2 cellular contexts compared by ENCODE assay signal in the genomic region with DNA sequence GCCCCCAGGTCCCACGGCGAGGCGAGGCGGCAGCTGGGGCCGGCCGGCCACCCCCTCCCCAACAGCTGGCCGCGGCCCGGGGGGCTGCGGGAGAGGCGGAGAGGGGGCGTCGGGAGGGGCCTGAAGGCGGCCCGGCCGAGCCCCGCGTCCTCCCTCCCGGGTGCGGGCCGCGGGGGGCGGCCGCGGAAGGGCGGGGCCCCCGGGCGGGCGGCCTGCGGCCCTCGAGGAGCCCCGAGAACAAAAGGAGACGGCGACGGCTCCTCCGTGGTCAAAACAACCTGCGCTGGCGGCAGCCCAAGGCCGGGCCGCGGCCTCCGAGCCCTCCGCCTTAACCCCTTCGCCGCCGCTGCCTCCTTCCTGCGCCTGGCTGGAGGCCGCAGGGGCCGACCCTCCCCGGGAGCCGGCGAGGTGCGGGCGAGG.
TF ChIP-seq lines count a peak whose summit lies in the region.

No MANE protein-coding gene starts in this region.

TF ChIP-seq in HCT116, 20 proteins besides CTCF, POLR2A, EP300 and RAD21:
- TF ChIP-seq, protein P1, sequence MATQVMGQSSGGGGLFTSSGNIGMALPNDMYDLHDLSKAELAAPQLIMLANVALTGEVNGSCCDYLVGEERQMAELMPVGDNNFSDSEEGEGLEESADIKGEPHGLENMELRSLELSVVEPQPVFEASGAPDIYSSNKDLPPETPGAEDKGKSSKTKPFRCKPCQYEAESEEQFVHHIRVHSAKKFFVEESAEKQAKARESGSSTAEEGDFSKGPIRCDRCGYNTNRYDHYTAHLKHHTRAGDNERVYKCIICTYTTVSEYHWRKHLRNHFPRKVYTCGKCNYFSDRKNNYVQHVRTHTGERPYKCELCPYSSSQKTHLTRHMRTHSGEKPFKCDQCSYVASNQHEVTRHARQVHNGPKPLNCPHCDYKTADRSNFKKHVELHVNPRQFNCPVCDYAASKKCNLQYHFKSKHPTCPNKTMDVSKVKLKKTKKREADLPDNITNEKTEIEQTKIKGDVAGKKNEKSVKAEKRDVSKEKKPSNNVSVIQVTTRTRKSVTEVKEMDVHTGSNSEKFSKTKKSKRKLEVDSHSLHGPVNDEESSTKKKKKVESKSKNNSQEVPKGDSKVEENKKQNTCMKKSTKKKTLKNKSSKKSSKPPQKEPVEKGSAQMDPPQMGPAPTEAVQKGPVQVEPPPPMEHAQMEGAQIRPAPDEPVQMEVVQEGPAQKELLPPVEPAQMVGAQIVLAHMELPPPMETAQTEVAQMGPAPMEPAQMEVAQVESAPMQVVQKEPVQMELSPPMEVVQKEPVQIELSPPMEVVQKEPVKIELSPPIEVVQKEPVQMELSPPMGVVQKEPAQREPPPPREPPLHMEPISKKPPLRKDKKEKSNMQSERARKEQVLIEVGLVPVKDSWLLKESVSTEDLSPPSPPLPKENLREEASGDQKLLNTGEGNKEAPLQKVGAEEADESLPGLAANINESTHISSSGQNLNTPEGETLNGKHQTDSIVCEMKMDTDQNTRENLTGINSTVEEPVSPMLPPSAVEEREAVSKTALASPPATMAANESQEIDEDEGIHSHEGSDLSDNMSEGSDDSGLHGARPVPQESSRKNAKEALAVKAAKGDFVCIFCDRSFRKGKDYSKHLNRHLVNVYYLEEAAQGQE (IDR thresholded peaks at IDR 0.05; ENCODE audit: low read depth) = no peak
- TF ChIP-seq TCF7L2 (IDR thresholded peaks at IDR 0.05; ENCODE audit: borderline replicate concordance, extremely low read depth, insufficient read depth, insufficient read length) = no peak
- TF ChIP-seq ZFX (IDR thresholded peaks at IDR 0.05) = peak; percentile 71
TF ChIP-seq in HCT116: peak in this region for 1.

TF ChIP-seq in K562, 482 proteins besides CTCF, POLR2A, EP300 and RAD21:
- TF ChIP-seq, protein P2, sequence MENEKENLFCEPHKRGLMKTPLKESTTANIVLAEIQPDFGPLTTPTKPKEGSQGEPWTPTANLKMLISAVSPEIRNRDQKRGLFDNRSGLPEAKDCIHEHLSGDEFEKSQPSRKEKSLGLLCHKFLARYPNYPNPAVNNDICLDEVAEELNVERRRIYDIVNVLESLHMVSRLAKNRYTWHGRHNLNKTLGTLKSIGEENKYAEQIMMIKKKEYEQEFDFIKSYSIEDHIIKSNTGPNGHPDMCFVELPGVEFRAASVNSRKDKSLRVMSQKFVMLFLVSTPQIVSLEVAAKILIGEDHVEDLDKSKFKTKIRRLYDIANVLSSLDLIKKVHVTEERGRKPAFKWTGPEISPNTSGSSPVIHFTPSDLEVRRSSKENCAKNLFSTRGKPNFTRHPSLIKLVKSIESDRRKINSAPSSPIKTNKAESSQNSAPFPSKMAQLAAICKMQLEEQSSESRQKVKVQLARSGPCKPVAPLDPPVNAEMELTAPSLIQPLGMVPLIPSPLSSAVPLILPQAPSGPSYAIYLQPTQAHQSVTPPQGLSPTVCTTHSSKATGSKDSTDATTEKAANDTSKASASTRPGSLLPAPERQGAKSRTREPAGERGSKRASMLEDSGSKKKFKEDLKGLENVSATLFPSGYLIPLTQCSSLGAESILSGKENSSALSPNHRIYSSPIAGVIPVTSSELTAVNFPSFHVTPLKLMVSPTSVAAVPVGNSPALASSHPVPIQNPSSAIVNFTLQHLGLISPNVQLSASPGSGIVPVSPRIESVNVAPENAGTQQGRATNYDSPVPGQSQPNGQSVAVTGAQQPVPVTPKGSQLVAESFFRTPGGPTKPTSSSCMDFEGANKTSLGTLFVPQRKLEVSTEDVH (IDR thresholded peaks at IDR 0.05; ENCODE audit: low read depth, partially characterized antibody) = no peak
- TF ChIP-seq ZNF12 (CRISPR knock-in tag; IDR thresholded peaks at IDR 0.05) (no peak), RBM25 (IDR thresholded peaks at IDR 0.05; ENCODE audit: low read depth, low read length, severe bottlenecking) (peak; percentile 29), SREBF2 (CRISPR knock-in tag; IDR thresholded peaks at IDR 0.05) (no peak), MTA1 (IDR thresholded peaks at IDR 0.05; ENCODE audit: borderline replicate concordance) (no peak), CHCHD3 (CRISPR knock-in tag; IDR thresholded peaks at IDR 0.05) (no peak), RBBP5 (IDR thresholded peaks at IDR 0.05; ENCODE audit: borderline replicate concordance, insufficient read depth, low read length, poor library complexity, severe bottlenecking) (peak; percentile 1), TAF15 (IDR thresholded peaks at IDR 0.05; ENCODE audit: low read depth, low read length) (no peak), TBP (optimal IDR thresholded peaks at IDR 0.05; ENCODE audit: low read depth, low read length) (no peak), ZNF232 (CRISPR knock-in tag; IDR thresholded peaks at IDR 0.05) (no peak), MTF1 (CRISPR knock-in tag; IDR thresholded peaks at IDR 0.05; ENCODE audit: borderline replicate concordance) (no peak), FOSL1 (tag; conservative IDR thresholded peaks at IDR 0.05) (no peak), NR1H2 (CRISPR knock-in tag; IDR thresholded peaks at IDR 0.05) (no peak), ZNF24 (IDR thresholded peaks at IDR 0.05) (no peak), EP400 (IDR thresholded peaks at IDR 0.05) (no peak), TCF7L2 (IDR thresholded peaks at IDR 0.05; ENCODE audit: low read depth, low read length) (no peak), SPI1 (IDR thresholded peaks at IDR 0.05; ENCODE audit: borderline replicate concordance, low read depth, low read length) (no peak), ESRRB (CRISPR knock-in tag; IDR thresholded peaks at IDR 0.05; ENCODE audit: borderline replicate concordance) (no peak), KDM2B (CRISPR knock-in tag; IDR thresholded peaks at IDR 0.05) (no peak), ZBTB1 (CRISPR knock-in tag; IDR thresholded peaks at IDR 0.05; ENCODE audit: borderline replicate concordance, low read depth) (no peak)
- TF ChIP-seq, protein P3, sequence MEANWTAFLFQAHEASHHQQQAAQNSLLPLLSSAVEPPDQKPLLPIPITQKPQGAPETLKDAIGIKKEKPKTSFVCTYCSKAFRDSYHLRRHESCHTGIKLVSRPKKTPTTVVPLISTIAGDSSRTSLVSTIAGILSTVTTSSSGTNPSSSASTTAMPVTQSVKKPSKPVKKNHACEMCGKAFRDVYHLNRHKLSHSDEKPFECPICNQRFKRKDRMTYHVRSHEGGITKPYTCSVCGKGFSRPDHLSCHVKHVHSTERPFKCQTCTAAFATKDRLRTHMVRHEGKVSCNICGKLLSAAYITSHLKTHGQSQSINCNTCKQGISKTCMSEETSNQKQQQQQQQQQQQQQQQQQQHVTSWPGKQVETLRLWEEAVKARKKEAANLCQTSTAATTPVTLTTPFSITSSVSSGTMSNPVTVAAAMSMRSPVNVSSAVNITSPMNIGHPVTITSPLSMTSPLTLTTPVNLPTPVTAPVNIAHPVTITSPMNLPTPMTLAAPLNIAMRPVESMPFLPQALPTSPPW (CRISPR knock-in tag; IDR thresholded peaks at IDR 0.05) = 0 out of 2 replicates have a peak, but pooled peaks have one; percentile 10
- TF ChIP-seq, protein P4, sequence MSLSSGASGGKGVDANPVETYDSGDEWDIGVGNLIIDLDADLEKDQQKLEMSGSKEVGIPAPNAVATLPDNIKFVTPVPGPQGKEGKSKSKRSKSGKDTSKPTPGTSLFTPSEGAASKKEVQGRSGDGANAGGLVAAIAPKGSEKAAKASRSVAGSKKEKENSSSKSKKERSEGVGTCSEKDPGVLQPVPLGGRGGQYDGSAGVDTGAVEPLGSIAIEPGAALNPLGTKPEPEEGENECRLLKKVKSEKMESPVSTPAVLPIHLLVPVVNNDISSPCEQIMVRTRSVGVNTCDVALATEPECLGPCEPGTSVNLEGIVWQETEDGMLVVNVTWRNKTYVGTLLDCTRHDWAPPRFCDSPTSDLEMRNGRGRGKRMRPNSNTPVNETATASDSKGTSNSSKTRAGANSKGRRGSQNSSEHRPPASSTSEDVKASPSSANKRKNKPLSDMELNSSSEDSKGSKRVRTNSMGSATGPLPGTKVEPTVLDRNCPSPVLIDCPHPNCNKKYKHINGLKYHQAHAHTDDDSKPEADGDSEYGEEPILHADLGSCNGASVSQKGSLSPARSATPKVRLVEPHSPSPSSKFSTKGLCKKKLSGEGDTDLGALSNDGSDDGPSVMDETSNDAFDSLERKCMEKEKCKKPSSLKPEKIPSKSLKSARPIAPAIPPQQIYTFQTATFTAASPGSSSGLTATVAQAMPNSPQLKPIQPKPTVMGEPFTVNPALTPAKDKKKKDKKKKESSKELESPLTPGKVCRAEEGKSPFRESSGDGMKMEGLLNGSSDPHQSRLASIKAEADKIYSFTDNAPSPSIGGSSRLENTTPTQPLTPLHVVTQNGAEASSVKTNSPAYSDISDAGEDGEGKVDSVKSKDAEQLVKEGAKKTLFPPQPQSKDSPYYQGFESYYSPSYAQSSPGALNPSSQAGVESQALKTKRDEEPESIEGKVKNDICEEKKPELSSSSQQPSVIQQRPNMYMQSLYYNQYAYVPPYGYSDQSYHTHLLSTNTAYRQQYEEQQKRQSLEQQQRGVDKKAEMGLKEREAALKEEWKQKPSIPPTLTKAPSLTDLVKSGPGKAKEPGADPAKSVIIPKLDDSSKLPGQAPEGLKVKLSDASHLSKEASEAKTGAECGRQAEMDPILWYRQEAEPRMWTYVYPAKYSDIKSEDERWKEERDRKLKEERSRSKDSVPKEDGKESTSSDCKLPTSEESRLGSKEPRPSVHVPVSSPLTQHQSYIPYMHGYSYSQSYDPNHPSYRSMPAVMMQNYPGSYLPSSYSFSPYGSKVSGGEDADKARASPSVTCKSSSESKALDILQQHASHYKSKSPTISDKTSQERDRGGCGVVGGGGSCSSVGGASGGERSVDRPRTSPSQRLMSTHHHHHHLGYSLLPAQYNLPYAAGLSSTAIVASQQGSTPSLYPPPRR (CRISPR knock-in tag; IDR thresholded peaks at IDR 0.05; ENCODE audit: borderline replicate concordance) = no peak
- TF ChIP-seq, protein P5, sequence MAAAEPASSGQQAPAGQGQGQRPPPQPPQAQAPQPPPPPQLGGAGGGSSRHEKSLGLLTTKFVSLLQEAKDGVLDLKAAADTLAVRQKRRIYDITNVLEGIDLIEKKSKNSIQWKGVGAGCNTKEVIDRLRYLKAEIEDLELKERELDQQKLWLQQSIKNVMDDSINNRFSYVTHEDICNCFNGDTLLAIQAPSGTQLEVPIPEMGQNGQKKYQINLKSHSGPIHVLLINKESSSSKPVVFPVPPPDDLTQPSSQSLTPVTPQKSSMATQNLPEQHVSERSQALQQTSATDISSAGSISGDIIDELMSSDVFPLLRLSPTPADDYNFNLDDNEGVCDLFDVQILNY (CRISPR knock-in tag; IDR thresholded peaks at IDR 0.05) = no peak
- TF ChIP-seq, protein P6, sequence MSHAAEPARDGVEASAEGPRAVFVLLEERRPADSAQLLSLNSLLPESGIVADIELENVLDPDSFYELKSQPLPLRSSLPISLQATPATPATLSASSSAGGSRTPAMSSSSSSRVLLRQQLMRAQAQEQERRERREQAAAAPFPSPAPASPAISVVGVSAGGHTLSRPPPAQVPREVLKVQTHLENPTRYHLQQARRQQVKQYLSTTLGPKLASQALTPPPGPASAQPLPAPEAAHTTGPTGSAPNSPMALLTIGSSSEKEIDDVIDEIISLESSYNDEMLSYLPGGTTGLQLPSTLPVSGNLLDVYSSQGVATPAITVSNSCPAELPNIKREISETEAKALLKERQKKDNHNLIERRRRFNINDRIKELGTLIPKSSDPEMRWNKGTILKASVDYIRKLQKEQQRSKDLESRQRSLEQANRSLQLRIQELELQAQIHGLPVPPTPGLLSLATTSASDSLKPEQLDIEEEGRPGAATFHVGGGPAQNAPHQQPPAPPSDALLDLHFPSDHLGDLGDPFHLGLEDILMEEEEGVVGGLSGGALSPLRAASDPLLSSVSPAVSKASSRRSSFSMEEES (CRISPR knock-in tag; IDR thresholded peaks at IDR 0.05) = no peak
- TF ChIP-seq, protein P7, sequence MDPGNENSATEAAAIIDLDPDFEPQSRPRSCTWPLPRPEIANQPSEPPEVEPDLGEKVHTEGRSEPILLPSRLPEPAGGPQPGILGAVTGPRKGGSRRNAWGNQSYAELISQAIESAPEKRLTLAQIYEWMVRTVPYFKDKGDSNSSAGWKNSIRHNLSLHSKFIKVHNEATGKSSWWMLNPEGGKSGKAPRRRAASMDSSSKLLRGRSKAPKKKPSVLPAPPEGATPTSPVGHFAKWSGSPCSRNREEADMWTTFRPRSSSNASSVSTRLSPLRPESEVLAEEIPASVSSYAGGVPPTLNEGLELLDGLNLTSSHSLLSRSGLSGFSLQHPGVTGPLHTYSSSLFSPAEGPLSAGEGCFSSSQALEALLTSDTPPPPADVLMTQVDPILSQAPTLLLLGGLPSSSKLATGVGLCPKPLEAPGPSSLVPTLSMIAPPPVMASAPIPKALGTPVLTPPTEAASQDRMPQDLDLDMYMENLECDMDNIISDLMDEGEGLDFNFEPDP (CRISPR knock-in tag; IDR thresholded peaks at IDR 0.05) = no peak
- TF ChIP-seq, protein P8, sequence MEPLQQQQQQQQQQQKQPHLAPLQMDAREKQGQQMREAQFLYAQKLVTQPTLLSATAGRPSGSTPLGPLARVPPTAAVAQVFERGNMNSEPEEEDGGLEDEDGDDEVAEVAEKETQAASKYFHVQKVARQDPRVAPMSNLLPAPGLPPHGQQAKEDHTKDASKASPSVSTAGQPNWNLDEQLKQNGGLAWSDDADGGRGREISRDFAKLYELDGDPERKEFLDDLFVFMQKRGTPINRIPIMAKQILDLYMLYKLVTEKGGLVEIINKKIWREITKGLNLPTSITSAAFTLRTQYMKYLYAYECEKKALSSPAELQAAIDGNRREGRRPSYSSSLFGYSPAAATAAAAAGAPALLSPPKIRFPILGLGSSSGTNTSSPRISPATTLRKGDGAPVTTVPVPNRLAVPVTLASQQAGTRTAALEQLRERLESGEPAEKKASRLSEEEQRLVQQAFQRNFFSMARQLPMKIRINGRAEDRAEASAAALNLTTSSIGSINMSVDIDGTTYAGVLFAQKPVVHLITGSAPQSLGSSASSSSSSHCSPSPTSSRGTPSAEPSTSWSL (CRISPR knock-in tag; IDR thresholded peaks at IDR 0.05; ENCODE audit: borderline replicate concordance) = no peak
